In the genomic region with DNA sequence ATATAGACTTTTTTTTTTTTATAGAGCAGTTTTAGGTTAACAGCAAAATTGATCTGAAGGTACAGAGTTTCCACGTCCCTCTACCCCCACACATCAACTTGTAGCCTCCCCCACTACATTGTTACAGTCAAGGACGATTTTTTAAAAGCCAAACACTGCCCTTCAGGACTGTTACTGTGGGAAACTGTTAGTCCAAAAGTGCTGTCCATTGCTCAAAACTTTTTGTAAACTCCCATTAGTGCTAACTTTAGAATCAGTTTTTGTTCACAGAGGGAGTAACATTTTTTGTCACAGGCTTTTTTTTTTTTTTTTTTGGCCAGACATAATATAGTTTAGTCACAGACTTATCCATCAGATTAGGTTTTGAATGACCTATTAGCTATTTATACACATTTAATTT, we compare ENCODE assay signal across 18 cellular contexts. TPM values are rescaled to one million over a fixed set of nuclear protein-coding genes. Genes with fewer than 3 reads are reported as not detected.
A peak's percentile ranks its signal among the peaks of the same experiment; 100 is the strongest.
DNase-seq lines count a peak whose midpoint lies in the region; ATAC-seq, FAIRE-seq and TF ChIP-seq lines count a peak whose summit lies in the region.
"Had no signal": no experiment of that assay in that cellular context is flagged by ENCODE, and none has a peak within 500 bp of the region (broad histone marks: within the 10 kb centered on the region; RNA-seq: fewer than 3 reads in every experiment).

No MANE protein-coding gene starts in this region.

- H3K9ac ChIP-seq in liver (ENCODE audit: low read depth in 1 of 2, low read length in 2 of 2) (peak overlapping the region in 1 of 2 donors; percentile 5), skeletal muscle satellite cell (ENCODE audit: low read depth, low read length) (peak overlapping the region; percentile 43)
- H3K9ac ChIP-seq: BLaER1 treated with 17β-estradiol and CSF1 and Interleukin-3, amounts not matched to agents 10 nM and 100 nM had no signal

- no peak for FAIRE-seq in GM12892 (lab: Jason Lieb, UNC)

- H3K36me3 ChIP-seq in liver (ENCODE audit: control insufficient read depth in 4 of 4, insufficient read depth in 3 of 4, low read depth in 1 of 4, low read length in 3 of 4) (peaks cover under 1 to 31% (median 16%) of the 10 kb centered on the region in 4 donors), skeletal muscle satellite cell (ENCODE audit: insufficient read depth, low read length) (peaks cover 45% of the 10 kb centered on the region)

- intact Hi-C loops in dendritic cell treated with granulocyte-macrophage colony-stimulating factor and Interleukin-4, amounts not matched to agents 40 ng/mL and 50 ng/mL, for 4 days (cut with micrococcal nuclease), result no loop called here

- H3K9me3 ChIP-seq in liver (ENCODE audit: control insufficient read depth in 4 of 4, low read length in 3 of 4) (no peaks in the 10 kb centered on the region), skeletal muscle satellite cell (replicated peaks; ENCODE audit: low read length) (no peaks in the 10 kb centered on the region)
- H3K9me3 ChIP-seq: BLaER1 treated with 17β-estradiol and CSF1 and Interleukin-3, amounts not matched to agents 10 nM and 100 nM had no signal

- no peak for ATAC-seq in HG03521 (IDR thresholded peaks at IDR 0.05; ENCODE audit: unreplicated experiment)

- H3K27me3 Mint-ChIP-seq in dendritic cell treated with granulocyte-macrophage colony-stimulating factor and Interleukin-4, amounts not matched to agents 40 ng/mL and 50 ng/mL, for 4 days, result no peaks in the 10 kb centered on the region

- TF ChIP-seq POLR2A in GM12892 (IDR thresholded peaks at IDR 0.05; ENCODE audit: low read depth, low read length), result no peak

- H3K4me3 ChIP-seq in AG10803 (ENCODE audit: low read length) (no peak overlapping the region), liver (ENCODE audit: low read depth in 1 of 3, low read length in 3 of 3) (no peak overlapping the region), skeletal muscle satellite cell (ENCODE audit: low read length) (no peak overlapping the region)
- H3K4me3 ChIP-seq: BLaER1 treated with 17β-estradiol and CSF1 and Interleukin-3, amounts not matched to agents 10 nM and 100 nM had no signal

- no peak overlapping the region for H3K4me3 Mint-ChIP-seq in dendritic cell treated with granulocyte-macrophage colony-stimulating factor and Interleukin-4, amounts not matched to agents 40 ng/mL and 50 ng/mL, for 4 days
- H3K4me3 Mint-ChIP-seq: H9 had no signal

- peaks cover 28% of the 10 kb centered on the region for H3K4me1 Mint-ChIP-seq in dendritic cell treated with granulocyte-macrophage colony-stimulating factor and Interleukin-4, amounts not matched to agents 40 ng/mL and 50 ng/mL, for 4 days (ENCODE audit: low read depth)
- H3K4me1 Mint-ChIP-seq: H9 had no signal

- peaks cover 84% of the 10 kb centered on the region for H3K36me3 Mint-ChIP-seq in dendritic cell treated with granulocyte-macrophage colony-stimulating factor and Interleukin-4, amounts not matched to agents 40 ng/mL and 50 ng/mL, for 4 days (ENCODE audit: low read depth)

- 33% methylated on average over 2 of the region's 2 CpGs for WGBS in liver

- no peak for TF ChIP-seq RAD21 in liver (IDR thresholded peaks at IDR 0.05)

- peak; percentile 35 for DNase-seq in AG10803 (ENCODE audit: low read depth)
- no peak for DNase-seq in GM12892 (ENCODE audit: insufficient read length)
- DNase-seq in NCI-H1417 treated with DMSO at 0.1 percent for 48 hours (lab: John Stamatoyannopoulos, UW), result no peak
- no peak for DNase-seq in DMS 273 (lab: John Stamatoyannopoulos, UW; ENCODE audit: unreplicated experiment)
- DNase-seq: 8988T, GF-D8, H9, NCI-H1930, NCI-H2171, NCI-H446 treated with DMSO at 0.1 percent for 48 hours, NCI-H774, RPMI8226, SIG-M5 had no signal

- H3K27ac ChIP-seq in liver (ENCODE audit: low read depth in 1 of 2, low read length in 2 of 2), result peak overlapping the region; percentile 61 to 72
- H3K27ac ChIP-seq: BLaER1 treated with 17β-estradiol and CSF1 and Interleukin-3, amounts not matched to agents 10 nM and 100 nM had no signal

- H3K27ac Mint-ChIP-seq in dendritic cell treated with granulocyte-macrophage colony-stimulating factor and Interleukin-4, amounts not matched to agents 40 ng/mL and 50 ng/mL, for 4 days, result peak overlapping the region; percentile 26

- H3K27me3 ChIP-seq in liver (ENCODE audit: control insufficient read depth in 4 of 4, insufficient read depth in 4 of 4, low read length in 3 of 4), result no peaks in the 10 kb centered on the region
- H3K27me3 ChIP-seq in skeletal muscle satellite cell (ENCODE audit: control insufficient read depth, insufficient read depth, low read length), result no peaks in the 10 kb centered on the region
- H3K27me3 ChIP-seq: BLaER1 treated with 17β-estradiol and CSF1 and Interleukin-3, amounts not matched to agents 10 nM and 100 nM had no signal

- no peaks in the 10 kb centered on the region for H3K9me3 Mint-ChIP-seq in dendritic cell treated with granulocyte-macrophage colony-stimulating factor and Interleukin-4, amounts not matched to agents 40 ng/mL and 50 ng/mL, for 4 days
- H3K9me3 Mint-ChIP-seq: H9 had no signal

- peak overlapping the region; percentile 39 for H3K4me2 ChIP-seq in skeletal muscle satellite cell (ENCODE audit: low read length)
- H3K4me2 ChIP-seq: BLaER1 treated with 17β-estradiol and CSF1 and Interleukin-3, amounts not matched to agents 10 nM and 100 nM had no signal

- peaks cover 8 to 35% (median 20%) of the 10 kb centered on the region in 4 donors for H3K4me1 ChIP-seq in liver (ENCODE audit: control insufficient read depth in 4 of 4, insufficient read depth in 4 of 4, low read length in 3 of 4)
- peaks cover 34% of the 10 kb centered on the region for H3K4me1 ChIP-seq in skeletal muscle satellite cell (ENCODE audit: control insufficient read depth, insufficient read depth, low read length)

- TF ChIP-seq CTCF in AG10803 (conservative IDR thresholded peaks at IDR 0.05; ENCODE audit: low read length) (no peak), liver (IDR thresholded peaks at IDR 0.05; ENCODE audit: low read depth, low read length, missing input control) (no peak)

TF ChIP-seq in liver, 16 proteins besides CTCF, POLR2A, EP300 and RAD21:
- TF ChIP-seq HNF4A (conservative IDR thresholded peaks at IDR 0.05) (peak in 1 of 2 donors; percentile 24), RXRA (IDR thresholded peaks at IDR 0.05) (no peak), YY1 (IDR thresholded peaks at IDR 0.05) (peak; percentile 25)
TF ChIP-seq in liver: peak in this region for 2.

RNA-seq across cellular contexts. Expression of a gene that starts 24.1 kb away (rescaled TPM):
- total RNA-seq in liver, result 10 to 100 TPM; 51.7 to 78.1 TPM
- polyA plus RNA-seq in liver, result 10 to 100 TPM; 27.3 to 50.0 TPM
- 65.5 and 70.7 TPM in 2 replicates for total RNA-seq in skeletal muscle satellite cell (2012; rRNA removed)
- 91.3 TPM for polyA plus RNA-seq in GM12892 (2012; ENCODE audit: missing spikeins)

RNA-seq across cellular contexts. Expression of a gene that starts 24.6 kb away (rescaled TPM):
- total RNA-seq in liver, result 10 to 100 TPM; 10.3 to 16.6 TPM
- 1 to 10 TPM; 4.6 to 6.3 TPM for polyA plus RNA-seq in liver
- total RNA-seq in skeletal muscle satellite cell (2012; rRNA removed), result 64.9 and 81.7 TPM in 2 replicates
- 26.8 TPM for polyA plus RNA-seq in GM12892 (2012; ENCODE audit: missing spikeins)

RNA-seq across cellular contexts. Expression of a gene that starts 33.5 kb away (rescaled TPM):
- 10 to 100 TPM in 1 of 2 donors, 1 to 10 TPM in 1; 1.9 to 27.0 TPM for total RNA-seq in liver
- 10 to 100 TPM; 13.0 to 20.9 TPM for polyA plus RNA-seq in liver
- 12.2 and 17.2 TPM in 2 replicates for total RNA-seq in skeletal muscle satellite cell (2012; rRNA removed)
- polyA plus RNA-seq in GM12892 (2012; ENCODE audit: missing spikeins), result 1.3 TPM
